Comparison of ENCODE assay signal across 1 cellular context in genomic region chr14:21917699-21918436, GRCh38.
TF ChIP-seq lines count a peak whose summit lies in the region.

No MANE protein-coding gene starts in this region.

TF ChIP-seq in GM23338, 12 proteins besides CTCF, POLR2A, EP300 and RAD21 (continued from another document):
- no peak for TF ChIP-seq STAT1 (IDR thresholded peaks at IDR 0.05; ENCODE audit: unreplicated experiment)
